Comparison of ENCODE assay signal across 13 cellular contexts in the genomic region with DNA sequence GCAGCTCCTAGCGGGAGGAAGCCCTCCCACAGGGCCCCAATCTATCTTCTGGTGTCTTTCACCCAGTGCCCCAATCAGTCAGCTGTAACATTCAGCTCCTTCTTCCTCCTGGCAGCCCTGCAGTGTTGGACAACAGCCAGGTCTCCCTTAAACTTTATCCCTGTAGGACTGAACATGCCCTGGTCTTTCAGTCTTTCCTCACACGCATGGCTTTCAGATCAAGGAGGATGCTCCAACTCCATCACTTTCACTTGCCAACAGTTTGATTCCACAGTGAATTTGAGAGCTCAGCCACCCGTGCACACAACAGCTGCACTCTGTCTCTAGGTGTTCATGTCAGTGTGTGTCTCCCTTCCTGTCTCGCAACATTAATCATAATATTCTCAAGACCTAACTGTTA. TPM values are rescaled to one million over a fixed set of nuclear protein-coding genes. Genes with fewer than 3 reads are reported as not detected.
DNase-seq lines count a peak whose midpoint lies in the region; ATAC-seq, FAIRE-seq and TF ChIP-seq lines count a peak whose summit lies in the region.
"Had no signal": no experiment of that assay in that cellular context is flagged by ENCODE, and none has a peak within 500 bp of the region (broad histone marks: within the 10 kb centered on the region; RNA-seq: fewer than 3 reads in every experiment).

No MANE protein-coding gene starts in this region.

- H4K20me1 ChIP-seq in DOHH2 (ENCODE audit: control insufficient read depth, insufficient read depth, low read depth, low read length) = no peaks in the 10 kb centered on the region

- peaks cover 24% of the 10 kb centered on the region for H3F3A ChIP-seq in DOHH2 (ENCODE audit: control insufficient read depth, insufficient read depth)

- H3K4me3 ChIP-seq in DOHH2 (ENCODE audit: low read length) = peak overlapping the region; percentile 61
- H3K4me3 ChIP-seq in fibroblast of pulmonary artery (replicated peaks; ENCODE audit: low read depth, low read length) = no peak overlapping the region
- H3K4me3 ChIP-seq in kidney (ENCODE audit: low read length in 2 of 2) = no peak overlapping the region
- H3K4me3 ChIP-seq: right lobe of liver had no signal

- H3K9ac ChIP-seq in kidney (ENCODE audit: low read length in 2 of 2) = no peak overlapping the region

- H3K79me2 ChIP-seq in DOHH2 (ENCODE audit: control insufficient read depth, low read length) = no peaks in the 10 kb centered on the region

- H3K27ac ChIP-seq in DOHH2 (ENCODE audit: low read depth, low read length) (peak overlapping the region; percentile 72), kidney (ENCODE audit: low read depth in 2 of 2, low read length in 2 of 2) (no peak overlapping the region)
- H3K27ac ChIP-seq: C4-2B, right lobe of liver had no signal

- peak overlapping the region; percentile 83 for H3K4me2 ChIP-seq in DOHH2 (ENCODE audit: low read length)

- FAIRE-seq in kidney (lab: Jason Lieb, UNC) = no peak

- peak; percentile 50 for DNase-seq in fibroblast of pulmonary artery (ENCODE audit: low read depth)
- DNase-seq in SIG-M5 (lab: John Stamatoyannopoulos, UW) = no peak
- no peak for DNase-seq in kidney
- no peak for DNase-seq in middle frontal gyrus (ENCODE audit: extremely low spot score, low spot score)
- DNase-seq in HT-29 (ENCODE audit: low spot score) = no peak
- DNase-seq: activated effector memory CD4-positive, alpha-beta T cell treated with Interleukin-2 at 50 U/mL for 16 hours; mesendoderm; right lobe of liver had no signal

- TF ChIP-seq CTCF in DOHH2 (IDR thresholded peaks at IDR 0.05; ENCODE audit: low read depth, low read length, poor library complexity, severe bottlenecking) = no peak
- TF ChIP-seq CTCF in fibroblast of pulmonary artery (IDR thresholded peaks at IDR 0.05; ENCODE audit: low read length, missing control alignments) = no peak
- TF ChIP-seq CTCF in kidney (IDR thresholded peaks at IDR 0.05; ENCODE audit: borderline replicate concordance, extremely low read depth, insufficient read depth) = no peak

- intact Hi-C loops in kidney (cut with DNase I) = no loop called here

- H3K4me1 ChIP-seq in DOHH2 (ENCODE audit: control insufficient read depth, low read length) (peaks cover 82% of the 10 kb centered on the region), kidney (ENCODE audit: control insufficient read depth in 1 of 2, insufficient read depth in 1 of 2, low read depth in 1 of 2, low read length in 2 of 2) (no peaks in the 10 kb centered on the region)
- H3K4me1 ChIP-seq: right lobe of liver had no signal

- no peaks in the 10 kb centered on the region for H3K9me2 ChIP-seq in DOHH2 (replicated peaks; ENCODE audit: control insufficient read depth, low read length)

- ATAC-seq in GM21515 (IDR thresholded peaks at IDR 0.05; ENCODE audit: unreplicated experiment) = peak; percentile 59
- ATAC-seq in HG03342 (IDR thresholded peaks at IDR 0.05; ENCODE audit: unreplicated experiment) = peak; percentile 69

- H3K36me3 ChIP-seq in DOHH2 (ENCODE audit: control insufficient read depth, low read length) = peaks cover 5% of the 10 kb centered on the region
- H3K36me3 ChIP-seq in kidney (ENCODE audit: control insufficient read depth in 1 of 2, insufficient read depth in 2 of 2, low read length in 2 of 2) = no peaks in the 10 kb centered on the region
- H3K36me3 ChIP-seq: right lobe of liver had no signal

- H3K9me3 ChIP-seq in DOHH2 (ENCODE audit: control insufficient read depth, insufficient read depth, low read length) (no peaks in the 10 kb centered on the region), kidney (ENCODE audit: control insufficient read depth in 1 of 2, low read length in 2 of 2) (no peaks in the 10 kb centered on the region)
- H3K9me3 ChIP-seq: right lobe of liver had no signal

- no peaks in the 10 kb centered on the region for H3K27me3 ChIP-seq in DOHH2 (ENCODE audit: control insufficient read depth, low read length)
- H3K27me3 ChIP-seq: right lobe of liver had no signal

RNA-seq across cellular contexts. Expression of a gene that starts 28.5 kb away (rescaled TPM):
- total RNA-seq in kidney = 4.0 TPM
- 5.7 TPM for polyA plus RNA-seq in kidney (ENCODE audit: insufficient read depth, low read depth, low replicate concordance)
- total RNA-seq in HT-29 (2014; rRNA removed; shearing (Covaris generic)) = 0.81 and 4.2 TPM in 2 replicates

RNA-seq across cellular contexts. Expression of a gene that starts 28.5 kb away (rescaled TPM):
- not detected for total RNA-seq in kidney
- not detected for polyA plus RNA-seq in kidney (ENCODE audit: insufficient read depth, low read depth, low replicate concordance)
- total RNA-seq in HT-29 (2014; rRNA removed; shearing (Covaris generic)) = not detected in 2 replicates
- total RNA-seq: fibroblast of villous mesenchyme, right lobe of liver had no signal

RNA-seq across cellular contexts. Expression of a gene that starts 28.6 kb away (rescaled TPM):
- total RNA-seq in kidney = 0.76 TPM
- not detected for polyA plus RNA-seq in kidney (ENCODE audit: insufficient read depth, low read depth, low replicate concordance)
- 0.29 and 0.48 TPM in 2 replicates for total RNA-seq in HT-29 (2014; rRNA removed; shearing (Covaris generic))
- total RNA-seq: fibroblast of villous mesenchyme had no signal
